Comparison of ENCODE assay signal across 10 cellular contexts in genomic region chr1:15685820-15686219, GRCh38. TPM values are rescaled to one million over a fixed set of nuclear protein-coding genes. Genes with fewer than 3 reads are reported as not detected.
DNase-seq lines count a peak whose midpoint lies in the region; ATAC-seq, FAIRE-seq and TF ChIP-seq lines count a peak whose summit lies in the region.
"Had no signal": no experiment of that assay in that cellular context is flagged by ENCODE, and none has a peak within 500 bp of the region (broad histone marks: within the 10 kb centered on the region; RNA-seq: fewer than 3 reads in every experiment).

No MANE protein-coding gene starts in this region.

- POLR2A ChIA-PET in A549 (lab: Yijun Ruan, JAX) = no interaction called here

- no peak for TF ChIP-seq RAD21 in A549 (conservative IDR thresholded peaks at IDR 0.05 in 1 of 2, IDR thresholded peaks at IDR 0.05 in 1 of 2)

- peak overlapping the region; percentile 93 for H3K4me3 Mint-ChIP-seq in HFFc6

- no peaks in the 10 kb centered on the region for H3K27me3 ChIP-seq in bronchial epithelial cell (ENCODE audit: control insufficient read depth, insufficient read depth, low read length)
- no peaks in the 10 kb centered on the region for H3K27me3 ChIP-seq in muscle layer of duodenum (ENCODE audit: low read depth, low read length)

- WGBS in A549 (ENCODE audit: missing lambda C conversion rate) = 82% methylated on average over 4 of the region's 4 CpGs

- H3K27ac ChIP-seq in A549 = no peak overlapping the region
- peak overlapping the region; percentile 84 for H3K27ac ChIP-seq in muscle layer of duodenum (ENCODE audit: low read length)

- peak overlapping the region; percentile 87 for H3K4me2 ChIP-seq in A549

- no peaks in the 10 kb centered on the region for H3K9me3 Mint-ChIP-seq in HFFc6

- peaks cover 43% of the 10 kb centered on the region for H3K4me1 Mint-ChIP-seq in HFFc6 (ENCODE audit: low read depth)

- H3K4me1 ChIP-seq in A549 (peaks cover 22% of the 10 kb centered on the region), muscle layer of duodenum (ENCODE audit: control insufficient read depth in 1 of 2, insufficient read depth in 2 of 2, low read length in 2 of 2) (peaks cover 11 to 20% of the 10 kb centered on the region in 2 donors)

- peaks cover 7% of the 10 kb centered on the region for H3K36me3 Mint-ChIP-seq in HFFc6 (ENCODE audit: low read depth)

- H3K27me3 Mint-ChIP-seq in HFFc6 (ENCODE audit: insufficient read depth) = peaks cover 4% of the 10 kb centered on the region; the same call in 1 of the 2 replicates

- H3K4me3 ChIP-seq in A549 = peak overlapping the region; percentile 91; the same call in 2 of the 3 replicates
- H3K4me3 ChIP-seq in bronchial epithelial cell (ENCODE audit: low read depth, low read length) = peak overlapping the region; percentile 68
- H3K4me3 ChIP-seq in muscle layer of duodenum (ENCODE audit: low read depth in 1 of 2, low read length in 2 of 2) = peak overlapping the region; percentile 85 to 86

- ATAC-seq in A549 (no peak), HG03025 (IDR thresholded peaks at IDR 0.05; ENCODE audit: low FRiP score, unreplicated experiment) (no peak)

- DNase-seq in A549 (ENCODE audit: low read depth in 1 of 2, low spot score in 1 of 2) (no peak), HFFc6 (no peak), bronchial epithelial cell (ENCODE audit: low read depth) (peak; percentile 40), NCI-H524 (lab: John Stamatoyannopoulos, UW) (no peak), dedifferentiated amniotic fluid mesenchymal stem cell (ENCODE audit: extremely low spot score) (no peak), superior temporal gyrus (ENCODE audit: extremely low spot score) (no peak)

- FAIRE-seq in A549 (lab: Jason Lieb, UNC) = no peak
- FAIRE-seq in bronchial epithelial cell (lab: Jason Lieb, UNC) = no peak

- peak overlapping the region; percentile 84 for H3K27ac Mint-ChIP-seq in HFFc6

- TF ChIP-seq CTCF in A549 (IDR thresholded peaks at IDR 0.05) (no peak), HFFc6 (IDR thresholded peaks at IDR 0.05) (no peak), bronchial epithelial cell (IDR thresholded peaks at IDR 0.05; ENCODE audit: insufficient read depth, low read length, severe bottlenecking) (no peak)

- no peaks in the 10 kb centered on the region for H3K9me3 ChIP-seq in A549
- no peaks in the 10 kb centered on the region for H3K9me3 ChIP-seq in muscle layer of duodenum (ENCODE audit: control insufficient read depth in 1 of 2, low read length in 2 of 2)

- CTCF ChIA-PET in A549 (lab: Yijun Ruan, JAX) = interaction anchor here (0.6 kb wide), 1 partner anchor 55 kb away, joined by 3 read pairs; no protein-coding TSS in a partner anchor

- TF ChIP-seq EP300 in A549 (IDR thresholded peaks at IDR 0.05) = no peak

- H3K36me3 ChIP-seq in bronchial epithelial cell (ENCODE audit: control insufficient read depth, insufficient read depth, low read length) (no peaks in the 10 kb centered on the region), muscle layer of duodenum (ENCODE audit: control insufficient read depth in 1 of 2, insufficient read depth in 2 of 2, low read length in 2 of 2) (peaks cover 0 to 4% of the 10 kb centered on the region in 2 donors)

- TF ChIP-seq POLR2A in A549 (IDR thresholded peaks at IDR 0.05; ENCODE audit: low read length) = no peak

TF ChIP-seq in A549, 52 proteins besides CTCF, POLR2A, EP300 and RAD21:
- TF ChIP-seq HES2 (IDR thresholded peaks at IDR 0.05) (no peak), CHD4 (IDR thresholded peaks at IDR 0.05; ENCODE audit: borderline replicate concordance) (no peak), EHF (CRISPR knock-in tag; IDR thresholded peaks at IDR 0.05) (no peak), ZC3H11A (IDR thresholded peaks at IDR 0.05) (no peak), POLR2AphosphoS2 (conservative IDR thresholded peaks at IDR 0.05; ENCODE audit: low read length) (no peak), TFCP2L1 (CRISPR knock-in tag; IDR thresholded peaks at IDR 0.05) (no peak), HDAC2 (IDR thresholded peaks at IDR 0.05) (no peak), CBX2 (IDR thresholded peaks at IDR 0.05; ENCODE audit: borderline replicate concordance, low read depth) (no peak), ESRRA (IDR thresholded peaks at IDR 0.05; ENCODE audit: borderline replicate concordance, low read length) (no peak), FOSB (CRISPR knock-in tag; IDR thresholded peaks at IDR 0.05) (no peak), RARB (CRISPR knock-in tag; IDR thresholded peaks at IDR 0.05) (no peak), ATOH8 (CRISPR knock-in tag; IDR thresholded peaks at IDR 0.05; ENCODE audit: low read depth) (no peak), NPAS2 (CRISPR knock-in tag; IDR thresholded peaks at IDR 0.05; ENCODE audit: borderline replicate concordance) (no peak), JUN (IDR thresholded peaks at IDR 0.05) (no peak)

RNA-seq across cellular contexts. Expression of gene PLEKHM2, which starts 1.7 kb away (rescaled TPM):
- polyA plus RNA-seq in A549 (2011; rRNA removed) = 14.7 and 19.4 TPM in 2 replicates
- polyA plus RNA-seq in A549 (2012; cell fraction: cytosol; rRNA removed) = 25.4 and 30.6 TPM in 2 replicates
- 57.6 and 64.6 TPM in 2 replicates for polyA plus RNA-seq in A549 (2012; cell fraction: nucleus; rRNA removed)
- 20.0 to 21.8 TPM (median 21.5 TPM) in 3 replicates for polyA plus RNA-seq in A549 (2017; fragmentation: RNase III; extraction: RNeasy Plus Mini Kit Qiagen cat#74134 plus additional on column Dnase treatment)
- 29.1 and 30.6 TPM in 2 replicates for polyA minus RNA-seq in A549 (2011; rRNA and poly(A)+ RNA removed)
- total RNA-seq in HFFc6 (2021; fragmentation: NEBNext Ultra II Directional; extraction: Animal tissue kit (Norgen Biotek cat#: 25700)) = 10 to 100 TPM; 61.5 to 70.5 (median 66.0) TPM
- total RNA-seq in bronchial epithelial cell = 52.0 and 60.6 TPM in 2 replicates

RNA-seq across cellular contexts. Expression of gene SLC25A34, which starts 50.2 kb away (rescaled TPM):
- 0.12 and 0.19 TPM in 2 replicates for polyA plus RNA-seq in A549 (2011; rRNA removed)
- polyA plus RNA-seq in A549 (2012; cell fraction: cytosol; rRNA removed) = 0.19 and 0.22 TPM in 2 replicates
- polyA plus RNA-seq in A549 (2012; cell fraction: nucleus; rRNA removed) = 1.2 and 2.0 TPM in 2 replicates
- polyA plus RNA-seq in A549 (2017; fragmentation: RNase III; extraction: RNeasy Plus Mini Kit Qiagen cat#74134 plus additional on column Dnase treatment) = 0.19 to 0.31 TPM (median 0.26 TPM) in 3 replicates
- not detected in 2 replicates for polyA minus RNA-seq in A549 (2011; rRNA and poly(A)+ RNA removed)
- total RNA-seq in HFFc6 (2021; fragmentation: NEBNext Ultra II Directional; extraction: Animal tissue kit (Norgen Biotek cat#: 25700)) = under 1 TPM; 0.26 to 0.68 (median 0.43) TPM
- under 0.01 and 0.38 TPM in 2 replicates for total RNA-seq in bronchial epithelial cell

RNA-seq across cellular contexts. Expression of gene TMEM82, which starts 56.5 kb away (rescaled TPM):
- polyA plus RNA-seq in A549 (2011; rRNA removed) (not detected in 2 replicates), A549 (2017; fragmentation: RNase III; extraction: RNeasy Plus Mini Kit Qiagen cat#74134 plus additional on column Dnase treatment) (not detected in 3 replicates)
- polyA plus RNA-seq in A549 (2012; cell fraction: cytosol; rRNA removed) = 0.04 and 0.09 TPM in 2 replicates
- polyA plus RNA-seq in A549 (2012; cell fraction: nucleus; rRNA removed) = 0.17 TPM in 1 of 2 replicates, not detected in the other
- not detected in 2 replicates for polyA minus RNA-seq in A549 (2011; rRNA and poly(A)+ RNA removed)
- not detected for total RNA-seq in HFFc6 (2021; fragmentation: NEBNext Ultra II Directional; extraction: Animal tissue kit (Norgen Biotek cat#: 25700))
- not detected in 2 replicates for total RNA-seq in bronchial epithelial cell
- total RNA-seq: myocyte, NCI-H460 had no signal
